17 cellular contexts compared by ENCODE assay signal in genomic region chr21:31426235-31426797, GRCh38.
DNase-seq lines count a peak whose midpoint lies in the region; ATAC-seq, FAIRE-seq and TF ChIP-seq lines count a peak whose summit lies in the region.
"Had no signal": no experiment of that assay in that cellular context is flagged by ENCODE, and none has a peak within 500 bp of the region (broad histone marks: within the 10 kb centered on the region; RNA-seq: fewer than 3 reads in every experiment).

No MANE protein-coding gene starts in this region.

- no peaks in the 10 kb centered on the region for H3K27me3 ChIP-seq in dorsolateral prefrontal cortex
- H3K27me3 ChIP-seq: upper lobe of left lung had no signal

- ATAC-seq in GM18909 (IDR thresholded peaks at IDR 0.05; ENCODE audit: poor library complexity, unreplicated experiment): peak; percentile 45
- ATAC-seq in HG03354 (IDR thresholded peaks at IDR 0.05; ENCODE audit: poor library complexity, severe bottlenecking, unreplicated experiment): no peak
- ATAC-seq: HepG2 had no signal

- peaks cover 5% of the 10 kb centered on the region for H3K27me3 Mint-ChIP-seq in T-helper 2 cell treated with Interferon-gamma antibody and Interleukin-4, amounts not matched to agents 5 μg/mL and 100 μg/mL, for 36 hours (ENCODE audit: low read depth)
- H3K27me3 Mint-ChIP-seq: B cell; central memory CD8-positive, alpha-beta T cell had no signal

- no peak overlapping the region for H3K4me3 ChIP-seq in dorsolateral prefrontal cortex
- H3K4me3 ChIP-seq: upper lobe of left lung had no signal

- H3K27ac Mint-ChIP-seq in T-helper 2 cell treated with Interferon-gamma antibody and Interleukin-4, amounts not matched to agents 5 μg/mL and 100 μg/mL, for 36 hours: peak overlapping the region; percentile 33
- H3K27ac Mint-ChIP-seq: B cell had no signal

- H3K4me1 Mint-ChIP-seq in T-helper 2 cell treated with Interferon-gamma antibody and Interleukin-4, amounts not matched to agents 5 μg/mL and 100 μg/mL, for 36 hours (ENCODE audit: low read depth): peaks cover 13% of the 10 kb centered on the region
- H3K4me1 Mint-ChIP-seq: central memory CD8-positive, alpha-beta T cell had no signal

- intact Hi-C loops in dorsolateral prefrontal cortex (cut with DNase I): no loop called here

- no peak for TF ChIP-seq CTCF in dorsolateral prefrontal cortex (IDR thresholded peaks at IDR 0.05 in 54 of 56, conservative IDR thresholded peaks at IDR 0.05 in 2 of 56; ENCODE audit: low read depth in 1 of 56, partially characterized antibody in 56 of 56)

- FAIRE-seq in GM12892 (lab: Jason Lieb, UNC): no peak
- FAIRE-seq: endothelial cell of umbilical vein, HepG2 had no signal

- H3K36me3 Mint-ChIP-seq in T-helper 2 cell treated with Interferon-gamma antibody and Interleukin-4, amounts not matched to agents 5 μg/mL and 100 μg/mL, for 36 hours (ENCODE audit: low read depth): peaks cover 3% of the 10 kb centered on the region
- H3K36me3 Mint-ChIP-seq: immature natural killer cell had no signal

- no peak for TF ChIP-seq POLR2A in GM12892 (IDR thresholded peaks at IDR 0.05; ENCODE audit: low read depth, low read length)

- H3K4me3 Mint-ChIP-seq in T-helper 2 cell treated with Interferon-gamma antibody and Interleukin-4, amounts not matched to agents 5 μg/mL and 100 μg/mL, for 36 hours: peak overlapping the region; percentile 27
- H3K4me3 Mint-ChIP-seq: B cell; central memory CD8-positive, alpha-beta T cell; immature natural killer cell had no signal

- no peak overlapping the region for H3K27ac ChIP-seq in dorsolateral prefrontal cortex
- H3K27ac ChIP-seq: upper lobe of left lung had no signal

- no peaks in the 10 kb centered on the region for H3K9me3 Mint-ChIP-seq in T-helper 2 cell treated with Interferon-gamma antibody and Interleukin-4, amounts not matched to agents 5 μg/mL and 100 μg/mL, for 36 hours
- H3K9me3 Mint-ChIP-seq: central memory CD8-positive, alpha-beta T cell; immature natural killer cell had no signal

- DNase-seq in AG20443 (ENCODE audit: low spot score) (peak; percentile 44), kidney glomerular epithelial cell (lab: John Stamatoyannopoulos, UW) (peak; percentile 7), DMS79 (lab: John Stamatoyannopoulos, UW) (no peak), GM12892 (ENCODE audit: insufficient read length) (no peak), dorsolateral prefrontal cortex (no peak)
- DNase-seq in T-helper 2 cell treated with Interferon-gamma antibody and Interleukin-4, amounts not matched to agents 5 μg/mL and 100 μg/mL, for 36 hours (ENCODE audit: low spot score): peak; percentile 53
- DNase-seq: activated CD4-positive, alpha-beta T cell treated with anti-CD3 and anti-CD28 coated beads for 1 hour; activated gamma-delta T cell; DMS153; immature natural killer cell; upper lobe of left lung had no signal

Comparison
In these comparisons a context has a peak if more than half of its experiments do, and no peak if none do; other contexts are left out.
1. DNase-seq: peak in AG20443 (single experiment), T-helper 2 cell treated with Interferon-gamma antibody and Interleukin-4, amounts not matched to agents 5 μg/mL and 100 μg/mL, for 36 hours (single experiment) and kidney glomerular epithelial cell (single experiment); none in DMS79 (single experiment), GM12892 (single experiment) and dorsolateral prefrontal cortex (0 of 10).